Comparison of ENCODE assay signal across 8 cellular contexts in the genomic region with DNA sequence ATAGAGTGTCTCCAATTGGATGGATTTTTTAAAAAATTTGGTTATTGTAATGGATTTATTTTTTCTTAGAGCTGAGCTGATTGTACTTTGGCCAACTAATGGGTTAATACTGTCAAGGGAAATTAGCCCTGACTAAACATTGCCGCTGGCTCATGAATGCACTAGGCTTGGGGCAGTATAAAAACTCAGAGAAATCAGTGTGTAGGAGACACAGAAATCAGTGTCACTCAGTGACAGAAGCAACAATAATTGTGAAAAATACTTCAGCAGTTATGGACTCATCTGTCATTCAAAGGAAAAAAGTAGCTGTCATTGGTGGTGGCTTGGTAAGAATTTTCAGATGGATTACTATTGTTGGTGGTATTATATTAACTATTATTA. TPM values are rescaled to one million over a fixed set of nuclear protein-coding genes. Genes with fewer than 3 reads are reported as not detected.
DNase-seq lines count a peak whose midpoint lies in the region; ATAC-seq and TF ChIP-seq lines count a peak whose summit lies in the region.

A gene (plus strand): TSS at position 206 of the 381 bp plus-strand sequence. CDS start 67 bp downstream, at position 273.

- peak within 1 kb of the TSS; percentile 34 for H3K27ac ChIP-seq in CD8-positive, alpha-beta memory T cell (ENCODE audit: low read depth, low read length)
- H3K27ac ChIP-seq in left lung = peak within 1 kb of the TSS; percentile 67 to 83
- peak within 1 kb of the TSS; percentile 0 to 18 for H3K27ac ChIP-seq in tibial artery

- CTCF ChIA-PET in CD8-positive, alpha-beta memory T cell (lab: Charles Lee) = interaction anchor here (1.2 kb wide), 2 partner anchors 13 to 466 kb away, joined by 3 to 5 read pairs; a partner anchor contains a TSS

- intact Hi-C loops in left lung (cut with DNase I) = loop anchor here in 1 of 2 donors (10.0 kb wide), 2 partner anchors 93 to 293 kb away; no protein-coding TSS in a partner anchor
- intact Hi-C loops in tibial artery (cut with DNase I; ENCODE audit: low total_unique reads) = no loop called here

- peaks cover 0 to 1% of the 10 kb centered on the region in 2 donors for H3K27me3 Mint-ChIP-seq in CD8-positive, alpha-beta memory T cell
- H3K27me3 Mint-ChIP-seq in activated naive CD8-positive, alpha-beta T cell = no peaks in the 10 kb centered on the region

- POLR2A ChIA-PET in CD8-positive, alpha-beta memory T cell (lab: Charles Lee) = no interaction called here

- H3K4me1 Mint-ChIP-seq in CD8-positive, alpha-beta memory T cell = peaks cover 8 to 16% (median 14%) of the 10 kb centered on the region in 3 donors
- peaks cover 16% of the 10 kb centered on the region for H3K4me1 Mint-ChIP-seq in activated naive CD8-positive, alpha-beta T cell (ENCODE audit: low read depth)

- no peak for TF ChIP-seq CTCF in left lung (IDR thresholded peaks at IDR 0.05)
- no peak for TF ChIP-seq CTCF in tibial artery (IDR thresholded peaks at IDR 0.05)

- peak within 1 kb of the TSS in 7 of 8 donors; percentile 0 to 92 (median 82) for H3K27ac Mint-ChIP-seq in CD8-positive, alpha-beta memory T cell
- H3K27ac Mint-ChIP-seq in activated naive CD8-positive, alpha-beta T cell = peak within 1 kb of the TSS; percentile 94

- ATAC-seq in GM19397 (IDR thresholded peaks at IDR 0.05; ENCODE audit: unreplicated experiment) = peak; percentile 37
- peak; percentile 25 for ATAC-seq in HG03457 (IDR thresholded peaks at IDR 0.05; ENCODE audit: unreplicated experiment)
- peak; percentile 62 for ATAC-seq in left lung

- H3K36me3 Mint-ChIP-seq in CD8-positive, alpha-beta memory T cell = peaks cover 0 to 2% (median 0%) of the 10 kb centered on the region in 3 donors
- H3K36me3 Mint-ChIP-seq in activated naive CD8-positive, alpha-beta T cell = no peaks in the 10 kb centered on the region

- H3K9me3 Mint-ChIP-seq in CD8-positive, alpha-beta memory T cell = no peaks in the 10 kb centered on the region
- H3K9me3 Mint-ChIP-seq in activated naive CD8-positive, alpha-beta T cell (ENCODE audit: low read depth) = no peaks in the 10 kb centered on the region

- H3K4me3 Mint-ChIP-seq in CD8-positive, alpha-beta memory T cell = peak within 1 kb of the TSS; percentile 89 to 96 (median 93)
- peak within 1 kb of the TSS; percentile 95 for H3K4me3 Mint-ChIP-seq in activated naive CD8-positive, alpha-beta T cell

- no peak for DNase-seq in CD8-positive, alpha-beta memory T cell
- no peak for DNase-seq in left lung
- DNase-seq in tibial artery = no peak
- no peak for DNase-seq in cerebellar nuclear complex (lab: John Stamatoyannopoulos, UW)
- no peak for DNase-seq in GDM1 (lab: John Stamatoyannopoulos, UW)

- peaks cover 4% of the 10 kb centered on the region for H3K4me1 ChIP-seq in CD8-positive, alpha-beta memory T cell (ENCODE audit: insufficient read depth, low read length)
- peaks cover 0 to 8% of the 10 kb centered on the region in 2 donors for H3K4me1 ChIP-seq in left lung
- peaks cover 0 to 3% (median 0%) of the 10 kb centered on the region in 4 donors for H3K4me1 ChIP-seq in tibial artery

- no peaks in the 10 kb centered on the region for H3K36me3 ChIP-seq in CD8-positive, alpha-beta memory T cell (ENCODE audit: insufficient read depth, low read length)
- no peaks in the 10 kb centered on the region for H3K36me3 ChIP-seq in left lung
- no peaks in the 10 kb centered on the region for H3K36me3 ChIP-seq in tibial artery

- H3K4me3 ChIP-seq in CD8-positive, alpha-beta memory T cell (ENCODE audit: low read length) = peak within 1 kb of the TSS; percentile 71
- peak within 1 kb of the TSS; percentile 38 to 47 for H3K4me3 ChIP-seq in left lung
- H3K4me3 ChIP-seq in tibial artery = peak within 1 kb of the TSS; percentile 42 to 43

- H3K27me3 ChIP-seq in CD8-positive, alpha-beta memory T cell (ENCODE audit: insufficient read depth, low read length, poor library complexity, severe bottlenecking) = no peaks in the 10 kb centered on the region
- no peaks in the 10 kb centered on the region for H3K27me3 ChIP-seq in left lung
- peaks cover 0 to 1% of the 10 kb centered on the region in 2 donors for H3K27me3 ChIP-seq in tibial artery

- no peaks in the 10 kb centered on the region for H3K9me3 ChIP-seq in CD8-positive, alpha-beta memory T cell (ENCODE audit: low read length)
- H3K9me3 ChIP-seq in left lung (no peaks in the 10 kb centered on the region), tibial artery (no peaks in the 10 kb centered on the region)

RNA-seq across cellular contexts. Expression of the gene that starts here (rescaled TPM):
- total RNA-seq in CD8-positive, alpha-beta memory T cell = 1 to 10 TPM in 1 of 2 experiments, under 1 TPM in 1; 0.60 to 1.4 TPM
- 0.06 TPM for polyA plus RNA-seq in CD8-positive, alpha-beta memory T cell
- 10 to 100 TPM in 1 of 2 donors, 1 to 10 TPM in 1; 5.9 to 10.7 TPM for total RNA-seq in left lung

Comparison
In these comparisons a context has a peak if more than half of its experiments do, and no peak if none do; other contexts are left out.
1. H3K27ac ChIP-seq: peak in every context shown above with its lines; median percentile 75 in left lung; 34 in CD8-positive, alpha-beta memory T cell; 9 in tibial artery.